8 cellular contexts compared by ENCODE assay signal in the genomic region with DNA sequence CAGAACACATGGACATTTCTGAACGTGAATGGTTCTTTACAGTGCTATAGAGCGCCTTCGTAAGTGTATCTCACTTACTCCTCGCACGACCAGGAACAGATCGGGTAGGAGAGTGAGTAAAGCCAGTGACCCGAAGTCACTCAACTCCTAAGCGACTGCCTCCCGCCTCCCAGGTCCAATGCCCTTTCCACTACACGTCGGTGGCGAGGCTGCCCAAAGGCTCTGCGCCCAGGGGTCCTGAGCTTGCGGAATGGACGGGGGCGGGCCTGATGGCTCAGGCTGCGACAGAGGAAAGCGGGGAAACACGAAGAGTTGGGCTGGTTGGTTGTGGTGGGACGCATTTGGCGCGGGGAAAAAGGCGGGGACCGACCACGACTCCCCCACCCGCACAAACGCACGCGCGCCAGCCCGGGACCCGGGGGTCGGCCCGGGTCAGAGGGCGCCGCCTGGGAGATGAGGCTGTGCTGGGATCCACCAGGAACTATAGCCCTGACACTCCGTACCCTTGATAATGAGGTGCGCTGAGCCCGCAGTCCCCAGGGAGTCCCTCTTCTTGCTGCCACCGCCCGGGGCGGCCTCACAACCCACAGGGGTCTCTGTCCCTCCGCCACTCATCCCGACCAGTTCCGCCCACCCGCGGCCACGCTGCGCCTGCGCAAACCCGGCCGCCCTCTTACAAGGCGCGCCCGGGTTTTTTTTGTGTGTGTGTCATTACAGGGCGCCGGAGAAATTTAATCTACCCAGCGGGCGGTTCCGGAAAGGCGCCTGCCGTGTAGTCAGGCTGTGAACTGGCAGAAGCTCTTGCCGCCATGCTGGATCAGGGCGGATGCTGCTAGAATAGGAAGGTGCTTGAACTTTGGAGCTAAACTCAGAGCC. TPM values are rescaled to one million over a fixed set of nuclear protein-coding genes. Genes with fewer than 3 reads are reported as not detected.
DNase-seq lines count a peak whose midpoint lies in the region; ATAC-seq, FAIRE-seq and TF ChIP-seq lines count a peak whose summit lies in the region.

TSS of gene BLOC1S5 (minus strand) at position 628 of the 876 bp plus-strand sequence. CDS start at position 615, 13 bp downstream.

- H4K20me1 ChIP-seq in hepatocyte (ENCODE audit: insufficient read depth, poor library complexity, severe bottlenecking) = no peaks in the 10 kb centered on the region

- H3K4me3 ChIP-seq in astrocyte of the cerebellum (ENCODE audit: low read depth, low read length) (peak within 1 kb of the TSS; percentile 88), hepatocyte (peak within 1 kb of the TSS; percentile 77)

- peak within 1 kb of the TSS; percentile 89 for H3K27ac ChIP-seq in hepatocyte

- peak within 1 kb of the TSS; percentile 84 for H3K4me2 ChIP-seq in hepatocyte

- TF ChIP-seq CTCF in astrocyte of the cerebellum (IDR thresholded peaks at IDR 0.05; ENCODE audit: low read depth, low read length, missing control alignments) = no peak
- peak; percentile 12 for TF ChIP-seq CTCF in hepatocyte (IDR thresholded peaks at IDR 0.05; ENCODE audit: poor library complexity)
- no peak for TF ChIP-seq CTCF in D721Med (IDR thresholded peaks at IDR 0.05; ENCODE audit: insufficient read depth, missing control alignments)

- peak; percentile 90 for ATAC-seq in HG02981 (IDR thresholded peaks at IDR 0.05; ENCODE audit: unreplicated experiment)

- DNase-seq in GM18507 (ENCODE audit: extremely low spot score, insufficient read length, low read depth) (peak; percentile 77), NCI-H2029 treated with DMSO at 0.1 percent for 48 hours (lab: John Stamatoyannopoulos, UW) (peak; percentile 98), T-helper 9 cell (peak; percentile 93), astrocyte of the cerebellum (ENCODE audit: low read depth) (peak; percentile 93), hepatocyte (ENCODE audit: low spot score) (peak; percentile 99), renal cortical epithelial cell (ENCODE audit: low read depth) (peak; percentile 96), D721Med (ENCODE audit: insufficient read length, low spot score) (no peak)

- no peaks in the 10 kb centered on the region for H3K36me3 ChIP-seq in hepatocyte (replicated peaks; ENCODE audit: insufficient read depth, low read depth)

- H2AFZ ChIP-seq in hepatocyte = peak within 1 kb of the TSS; percentile 96

- no peaks in the 10 kb centered on the region for H3K27me3 ChIP-seq in hepatocyte

- H3K9me2 ChIP-seq in hepatocyte (replicated peaks; ENCODE audit: insufficient read depth) = no peaks in the 10 kb centered on the region

- peaks cover 17% of the 10 kb centered on the region for H3K4me1 ChIP-seq in hepatocyte (ENCODE audit: insufficient read depth)

- WGBS in hepatocyte (ENCODE audit: low lambda C conversion rate, missing lambda C conversion rate) = under 1% methylated on average over 62 of the region's 64 CpGs

- H3K9me3 ChIP-seq in hepatocyte (ENCODE audit: low read depth) = no peaks in the 10 kb centered on the region

- peaks cover 13% of the 10 kb centered on the region for H3K79me2 ChIP-seq in hepatocyte

- in situ Hi-C loops in astrocyte of the cerebellum (cut with HindIII; ENCODE audit: low sequenced_read_pairs) = no loop called here

- FAIRE-seq in GM18507 (lab: Jason Lieb, UNC) (peak; percentile 88), D721Med (lab: Jason Lieb, UNC) (no peak)

RNA-seq across cellular contexts. Expression of gene BLOC1S5, which starts in this region (rescaled TPM):
- 17.6 and 21.5 TPM in 2 replicates for total RNA-seq in hepatocyte
- 9.9 and 16.8 TPM in 2 replicates for polyA plus RNA-seq in hepatocyte
- total RNA-seq in renal cortical epithelial cell = 23.8 and 41.3 TPM in 2 replicates
